ENCODE assay signal across 17 cellular contexts in genomic region chr9:121662359-121662758, GRCh38. TPM values are rescaled to one million over a fixed set of nuclear protein-coding genes. Genes with fewer than 3 reads are reported as not detected.
DNase-seq lines count a peak whose midpoint lies in the region; ATAC-seq, FAIRE-seq and TF ChIP-seq lines count a peak whose summit lies in the region.
"Had no signal": no experiment of that assay in that cellular context is flagged by ENCODE, and none has a peak within 500 bp of the region (broad histone marks: within the 10 kb centered on the region; RNA-seq: fewer than 3 reads in every experiment).

No MANE protein-coding gene starts in this region.

- no peak overlapping the region for H3K4me3 Mint-ChIP-seq in mesothelial cell of epicardium
- no peak overlapping the region for H3K4me3 Mint-ChIP-seq in activated T-helper 17 cell treated with anti-CD3 and anti-CD28 coated beads, Interleukin-2, amount 50 U/mL, for 72 hours
- H3K4me3 Mint-ChIP-seq: CD4-positive, CD25-positive, alpha-beta regulatory T cell had no signal

- in situ Hi-C loops in K562 (cut with MboI): no loop called here

- no peaks in the 10 kb centered on the region for H3K27me3 Mint-ChIP-seq in mesothelial cell of epicardium (ENCODE audit: low read depth)
- peaks cover 34% of the 10 kb centered on the region for H3K27me3 Mint-ChIP-seq in activated T-helper 17 cell treated with anti-CD3 and anti-CD28 coated beads, Interleukin-2, amount 50 U/mL, for 72 hours

- H3K4me1 ChIP-seq in heart right ventricle (peaks cover 25 to 87% (median 52%) of the 10 kb centered on the region in 9 donors), K562 (replicated peaks in 1 of 2; ENCODE audit: control insufficient read depth in 2 of 2, insufficient read depth in 2 of 2, low read length in 2 of 2) (no peaks in the 10 kb centered on the region), stomach (peaks cover 10 to 70% (median 34%) of the 10 kb centered on the region in 4 donors), esophagus muscularis mucosa (peaks cover 44 to 69% (median 49%) of the 10 kb centered on the region in 4 donors), vagina (peaks cover 4% of the 10 kb centered on the region)

- CTCF ChIA-PET in K562 (lab: Yijun Ruan, JAX; ENCODE audit: low intra/inter-chr PET ratio): no interaction called here

- no peak overlapping the region for H2AFZ ChIP-seq in K562 (ENCODE audit: low read depth, low read length)
- H2AFZ ChIP-seq: GM23248 had no signal

- no peak overlapping the region for H3K4me2 ChIP-seq in K562 (ENCODE audit: insufficient read depth, low read length)

- peak overlapping the region; percentile 52 for H3K27ac Mint-ChIP-seq in mesothelial cell of epicardium
- no peak overlapping the region for H3K27ac Mint-ChIP-seq in activated T-helper 17 cell treated with anti-CD3 and anti-CD28 coated beads, Interleukin-2, amount 50 U/mL, for 72 hours
- H3K27ac Mint-ChIP-seq: IgD-negative memory B cell had no signal

- TF ChIP-seq POLR2A in K562 (conservative IDR thresholded peaks at IDR 0.05) (no peak), stomach (IDR thresholded peaks at IDR 0.05) (no peak), esophagus muscularis mucosa (IDR thresholded peaks at IDR 0.05; ENCODE audit: low read depth) (no peak), vagina (IDR thresholded peaks at IDR 0.05) (no peak)

- no peaks in the 10 kb centered on the region for H3K9me3 Mint-ChIP-seq in mesothelial cell of epicardium
- H3K9me3 Mint-ChIP-seq in activated T-helper 17 cell treated with anti-CD3 and anti-CD28 coated beads, Interleukin-2, amount 50 U/mL, for 72 hours: no peaks in the 10 kb centered on the region

- H4K20me1 ChIP-seq in K562 (replicated peaks; ENCODE audit: control insufficient read depth, insufficient read depth, low read length): peaks cover 5% of the 10 kb centered on the region

- no peaks in the 10 kb centered on the region for H3K9me3 ChIP-seq in heart right ventricle
- H3K9me3 ChIP-seq in K562 (replicated peaks; ENCODE audit: control insufficient read depth, insufficient read depth, low read depth, low read length): no peaks in the 10 kb centered on the region
- no peaks in the 10 kb centered on the region for H3K9me3 ChIP-seq in stomach
- H3K9me3 ChIP-seq in esophagus muscularis mucosa: no peaks in the 10 kb centered on the region
- H3K9me3 ChIP-seq in vagina: no peaks in the 10 kb centered on the region

- ATAC-seq in heart right ventricle: no peak
- ATAC-seq in left cardiac atrium: no peak
- ATAC-seq in K562: no peak
- ATAC-seq in activated T-helper 17 cell treated with anti-CD3 and anti-CD28 coated beads, Interleukin-2, amount 50 U/mL, for 72 hours (replicated peaks): no peak

- intact Hi-C loops in heart right ventricle (cut with DNase I) (no loop called here), left cardiac atrium (cut with DNase I) (no loop called here), K562 (cut with micrococcal nuclease) (no loop called here), stomach (cut with DNase I; ENCODE audit: low total_unique reads) (no loop called here), esophagus muscularis mucosa (cut with DNase I) (no loop called here), vagina (cut with DNase I) (no loop called here)

- H3K79me2 ChIP-seq in K562 (ENCODE audit: control insufficient read depth, insufficient read depth, low read length): no peaks in the 10 kb centered on the region

- no peaks in the 10 kb centered on the region for H3K9me1 ChIP-seq in K562 (ENCODE audit: control insufficient read depth, insufficient read depth, low read length)

- no peak for DNase-seq in heart right ventricle
- no peak for DNase-seq in left cardiac atrium
- DNase-seq in K562 (ENCODE audit: extremely low read depth in 1 of 4, low spot score in 3 of 4): no peak
- no peak for DNase-seq in mesothelial cell of epicardium (ENCODE audit: low spot score in 2 of 2, unreplicated experiment in 2 of 2)
- DNase-seq in stomach: no peak
- DNase-seq in esophagus muscularis mucosa (ENCODE audit: extremely low spot score): no peak
- DNase-seq in vagina (ENCODE audit: extremely low spot score in 2 of 2): no peak
- DNase-seq: ACHN; CD4-positive, CD25-positive, alpha-beta regulatory T cell; GF-D8; GM23248; NCI-H1048; NCI-H146; NCI-H2107; NCI-H82 had no signal

- no peak for TF ChIP-seq EP300 in K562 (IDR thresholded peaks at IDR 0.05; ENCODE audit: low read length)
- TF ChIP-seq EP300 in stomach (IDR thresholded peaks at IDR 0.05): no peak
- no peak for TF ChIP-seq EP300 in esophagus muscularis mucosa (IDR thresholded peaks at IDR 0.05)

- BruUV-seq in K562 (replicated peaks; lab: Mats Ljungman, UMichigan): no TSS peak

- H3K27ac ChIP-seq in heart right ventricle: peak overlapping the region in 9 of 10 donors; percentile 1 to 81 (median 58)
- no peak overlapping the region for H3K27ac ChIP-seq in K562 (ENCODE audit: extremely low read depth, low read depth, low read length)
- peak overlapping the region in 3 of 5 donors; percentile 32 to 44 (median 39) for H3K27ac ChIP-seq in stomach
- peak overlapping the region in 1 of 4 donors; percentile 29 for H3K27ac ChIP-seq in esophagus muscularis mucosa (replicated peaks in 1 of 4)
- H3K27ac ChIP-seq in vagina: no peak overlapping the region
- H3K27ac ChIP-seq: GM23248 had no signal

- POLR2A ChIA-PET in K562 (lab: Yijun Ruan, JAX): interaction anchor here (1.4 kb wide), 1 partner anchor 13 kb away, joined by 4 read pairs; no protein-coding TSS in a partner anchor

- TF ChIP-seq CTCF in heart right ventricle (IDR thresholded peaks at IDR 0.05) (no peak), K562 (IDR thresholded peaks at IDR 0.05 in 2 of 3, conservative IDR thresholded peaks at IDR 0.05 in 1 of 3; ENCODE audit: insufficient read depth in 2 of 3, low read depth in 1 of 3, low read length in 3 of 3) (no peak), mesothelial cell of epicardium (IDR thresholded peaks at IDR 0.05; ENCODE audit: unreplicated experiment) (no peak), stomach (IDR thresholded peaks at IDR 0.05) (no peak), esophagus muscularis mucosa (IDR thresholded peaks at IDR 0.05) (no peak), vagina (IDR thresholded peaks at IDR 0.05) (no peak)

- 59 to 61% methylated on average over 3 of the region's 3 CpGs for WGBS in heart right ventricle, 2 donors
- WGBS in K562 (ENCODE audit: insufficient coverage, low coverage, missing lambda C conversion rate): 0% methylated on average over 3 of the region's 3 CpGs
- 52 to 63% (median 58%) methylated on average over 3 of the region's 3 CpGs for WGBS in stomach, 5 donors
- 60% methylated on average over 3 of the region's 3 CpGs for WGBS in esophagus muscularis mucosa

- peaks cover 0 to 3% (median 0%) of the 10 kb centered on the region in 9 donors for H3K36me3 ChIP-seq in heart right ventricle
- no peaks in the 10 kb centered on the region for H3K36me3 ChIP-seq in K562 (ENCODE audit: control insufficient read depth, insufficient read depth, low read length)
- no peaks in the 10 kb centered on the region for H3K36me3 ChIP-seq in stomach
- no peaks in the 10 kb centered on the region for H3K36me3 ChIP-seq in esophagus muscularis mucosa
- no peaks in the 10 kb centered on the region for H3K36me3 ChIP-seq in vagina

- H3K9ac ChIP-seq in K562 (ENCODE audit: insufficient read depth in 1 of 2, low read depth in 2 of 2, low read length in 2 of 2): no peak overlapping the region
- H3K9ac ChIP-seq: GM23248 had no signal

- H3K4me3 ChIP-seq in heart right ventricle (no peak overlapping the region), K562 (no peak overlapping the region), stomach (no peak overlapping the region), esophagus muscularis mucosa (no peak overlapping the region), vagina (no peak overlapping the region)
- H3K4me3 ChIP-seq: GM23248 had no signal

- no peaks in the 10 kb centered on the region for H3K27me3 ChIP-seq in heart right ventricle
- peaks cover 25 to 46% of the 10 kb centered on the region in 2 experiments for H3K27me3 ChIP-seq in K562 (ENCODE audit: control insufficient read depth in 2 of 2, insufficient read depth in 2 of 2, low read length in 2 of 2)
- no peaks in the 10 kb centered on the region for H3K27me3 ChIP-seq in stomach
- H3K27me3 ChIP-seq in esophagus muscularis mucosa: no peaks in the 10 kb centered on the region
- H3K27me3 ChIP-seq in vagina: no peaks in the 10 kb centered on the region

- FAIRE-seq in K562 (lab: Jason Lieb, UNC): no peak

- H3K36me3 Mint-ChIP-seq in mesothelial cell of epicardium: peaks cover 5% of the 10 kb centered on the region
- H3K36me3 Mint-ChIP-seq in activated T-helper 17 cell treated with anti-CD3 and anti-CD28 coated beads, Interleukin-2, amount 50 U/mL, for 72 hours (ENCODE audit: low read depth): no peaks in the 10 kb centered on the region
- H3K36me3 Mint-ChIP-seq: CD4-positive, CD25-positive, alpha-beta regulatory T cell had no signal

- TF ChIP-seq RAD21 in K562 (CRISPR knock-in tag; conservative IDR thresholded peaks at IDR 0.05 in 1 of 2, IDR thresholded peaks at IDR 0.05 in 1 of 2): no peak

- H3K4me1 Mint-ChIP-seq in mesothelial cell of epicardium: peaks cover 9% of the 10 kb centered on the region
- H3K4me1 Mint-ChIP-seq in activated T-helper 17 cell treated with anti-CD3 and anti-CD28 coated beads, Interleukin-2, amount 50 U/mL, for 72 hours: no peaks in the 10 kb centered on the region
- H3K4me1 Mint-ChIP-seq: CD4-positive, CD25-positive, alpha-beta regulatory T cell; IgD-negative memory B cell had no signal

RNA-seq across cellular contexts. Expression of gene DAB2IP, which starts 10.9 kb away (rescaled TPM):
- total RNA-seq in heart right ventricle (10 to 100 TPM; 48.1 to 71.1 (median 56.5) TPM), left cardiac atrium (10 to 100 TPM; 41.6 to 58.3 TPM), K562 (2014; rRNA removed) (not detected in 2 replicates), K562 (2014; rRNA removed; fragmentation: Illumina TruSeq; extraction: Trizol) (not detected in 2 replicates), K562 (2015; rRNA removed; fragmentation: Illumina TruSeq; extraction: Trizol) (0.04 TPM in 1 of 2 replicates, not detected in the other), K562 (2021) (0.31 and 0.38 TPM in 2 replicates), mesothelial cell of epicardium (71.1 to 76.5 TPM (median 75.7 TPM) in 3 replicates), stomach (100 to 1,000 TPM in 1 of 5 donors, 10 to 100 TPM in 4; 32.1 to 303 (median 63.6) TPM), esophagus muscularis mucosa (100 to 1,000 TPM in 1 of 4 donors, 10 to 100 TPM in 3; 41.7 to 102 (median 62.4) TPM), vagina (38.8 TPM)
- polyA plus RNA-seq in heart right ventricle (10 to 100 TPM; 18.1 to 36.5 TPM), K562 (2011; rRNA removed) (0.03 and 0.10 TPM in 2 replicates), K562 (2014; fragmentation: Illumina TruSeq; extraction: Trizol) (not detected in 2 replicates), K562 (2014; fragmentation: Nextera tagmentation; extraction: Ambion mirVana) (under 1 TPM in 1 of 2 experiments, not detected in 1; 0.06 TPM), K562 (2014; rRNA removed) (not detected in 2 replicates), stomach (10 to 100 TPM; 17.5 to 27.6 (median 25.5) TPM)
- total RNA-seq in K562 (2011; cell fraction: chromatin; rRNA removed; ENCODE audit: low replicate concordance): 0.28 TPM in 1 of 2 replicates, not detected in the other
- total RNA-seq in K562 (2011; cell fraction: nucleolus; rRNA removed): under 0.01 TPM in 1 of 2 replicates, not detected in the other
- total RNA-seq in K562 (2011; cell fraction: nucleoplasm; rRNA removed): not detected in 2 replicates
- polyA plus RNA-seq in K562 (2011; cell fraction: cytosol; rRNA removed): 0.03 and 0.07 TPM in 2 replicates
- 0.23 and 0.48 TPM in 2 replicates for polyA plus RNA-seq in K562 (2011; cell fraction: nucleus; rRNA removed)
- polyA plus RNA-seq in K562 (2012): 0.03 and 0.11 TPM in 2 replicates
- polyA minus RNA-seq in K562 (2011; rRNA and poly(A)+ RNA removed): 0.07 TPM in 1 of 2 replicates, not detected in the other
- 0.67 and 0.82 TPM in 2 replicates for polyA minus RNA-seq in K562 (2011; cell fraction: cytosol; rRNA and poly(A)+ RNA removed)
- polyA minus RNA-seq in K562 (2011; cell fraction: nucleus; rRNA and poly(A)+ RNA removed): 0.13 and 0.22 TPM in 2 replicates
- total RNA-seq in activated T-helper 17 cell treated with anti-CD3 and anti-CD28 coated beads, Interleukin-2, amount 50 U/mL, for 72 hours: under 1 TPM in 1 of 2 donors, not detected in 1; 0.09 TPM
- total RNA-seq: CD4-positive, CD25-positive, alpha-beta regulatory T cell had no signal
- polyA plus RNA-seq: CD4-positive, CD25-positive, alpha-beta regulatory T cell; IgD-negative memory B cell had no signal

Comparison
In these comparisons a context has a peak if more than half of its experiments do, and no peak if none do; other contexts are left out.
1. H3K27ac ChIP-seq: peak in heart right ventricle (9 of 10) and stomach (3 of 5); none in K562 (single experiment) and vagina (single experiment).
2. RNA of gene DAB2IP, which starts 10.9 kb away (total RNA-seq): 71.1 to 76.5 TPM in mesothelial cell of epicardium, 41.7 to 102 TPM in esophagus muscularis mucosa, 32.1 to 303 TPM in stomach, 48.1 to 71.1 TPM in heart right ventricle, 41.6 to 58.3 TPM in left cardiac atrium and 38.8 TPM in vagina (single experiment); 0.09 TPM in activated T-helper 17 cell treated with anti-CD3 and anti-CD28 coated beads, Interleukin-2, amount 50 U/mL, for 72 hours and under 0.01 to 0.38 TPM in K562; every median in the first group is over 10 times any median in the second.